2 cellular contexts compared by ENCODE assay signal in the genomic region with DNA sequence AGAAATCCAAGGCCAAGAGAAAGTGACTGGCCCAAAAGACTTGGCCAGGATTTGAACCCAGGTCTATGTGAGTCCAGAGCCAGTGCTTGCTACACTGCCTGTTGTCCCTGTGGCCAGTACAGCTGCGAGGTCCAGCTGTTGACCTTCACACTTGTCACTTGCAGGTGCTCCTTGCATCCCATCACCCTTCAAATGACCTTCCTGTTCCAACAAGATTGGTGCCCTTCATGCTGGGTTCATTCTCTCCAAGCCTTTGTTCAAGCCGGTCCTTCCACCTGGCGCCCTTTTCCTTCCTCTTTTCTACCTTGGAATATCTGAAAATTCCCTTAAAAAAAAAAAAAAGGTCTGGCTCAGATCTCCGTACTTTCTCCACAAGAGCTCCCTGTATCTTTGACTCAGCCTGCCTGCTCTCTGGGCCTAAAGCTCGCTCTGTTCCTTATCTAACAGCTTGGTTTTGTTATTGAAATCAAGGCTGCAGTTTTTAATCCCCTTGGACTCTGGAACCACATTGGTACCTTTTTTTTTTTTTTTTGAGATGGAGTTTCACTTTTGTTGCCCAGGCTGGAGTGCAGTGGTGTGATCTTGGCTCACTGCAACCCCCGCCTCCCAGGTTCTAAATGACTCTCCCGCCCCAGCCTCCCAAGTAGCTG.
TF ChIP-seq lines count a peak whose summit lies in the region.

No MANE protein-coding gene starts in this region.

TF ChIP-seq in IMR-90, 13 proteins besides CTCF, POLR2A, EP300 and RAD21:
- TF ChIP-seq MAZ (IDR thresholded peaks at IDR 0.05; ENCODE audit: borderline replicate concordance, low read depth, low read length) = no peak
- no peak for TF ChIP-seq SMC3 (IDR thresholded peaks at IDR 0.05; ENCODE audit: low read depth, low read length)
- TF ChIP-seq BHLHE40 (IDR thresholded peaks at IDR 0.05; ENCODE audit: low read depth, low read length) = no peak
- TF ChIP-seq CEBPB (IDR thresholded peaks at IDR 0.05; ENCODE audit: low read depth, low read length) = no peak
- no peak for TF ChIP-seq MAFK (IDR thresholded peaks at IDR 0.05; ENCODE audit: low read depth, low read length)
- no peak for TF ChIP-seq USF2 (IDR thresholded peaks at IDR 0.05; ENCODE audit: low read depth, low read length)
- TF ChIP-seq CHD1 (IDR thresholded peaks at IDR 0.05; ENCODE audit: low read depth, low read length) = no peak
- TF ChIP-seq, protein P1, sequence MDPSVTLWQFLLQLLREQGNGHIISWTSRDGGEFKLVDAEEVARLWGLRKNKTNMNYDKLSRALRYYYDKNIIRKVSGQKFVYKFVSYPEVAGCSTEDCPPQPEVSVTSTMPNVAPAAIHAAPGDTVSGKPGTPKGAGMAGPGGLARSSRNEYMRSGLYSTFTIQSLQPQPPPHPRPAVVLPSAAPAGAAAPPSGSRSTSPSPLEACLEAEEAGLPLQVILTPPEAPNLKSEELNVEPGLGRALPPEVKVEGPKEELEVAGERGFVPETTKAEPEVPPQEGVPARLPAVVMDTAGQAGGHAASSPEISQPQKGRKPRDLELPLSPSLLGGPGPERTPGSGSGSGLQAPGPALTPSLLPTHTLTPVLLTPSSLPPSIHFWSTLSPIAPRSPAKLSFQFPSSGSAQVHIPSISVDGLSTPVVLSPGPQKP (IDR thresholded peaks at IDR 0.05; ENCODE audit: borderline replicate concordance, low read depth, low read length) = no peak
- no peak for TF ChIP-seq RFX5 (IDR thresholded peaks at IDR 0.05; ENCODE audit: low read depth, low read length)
- no peak for TF ChIP-seq MXI1 (IDR thresholded peaks at IDR 0.05; ENCODE audit: borderline replicate concordance, low read depth, low read length)
- TF ChIP-seq NFE2L2 (IDR thresholded peaks at IDR 0.05; ENCODE audit: low read depth, low read length) = no peak
- TF ChIP-seq FOS (IDR thresholded peaks at IDR 0.05; ENCODE audit: low read depth, low read length) = no peak
- TF ChIP-seq RCOR1 (IDR thresholded peaks at IDR 0.05; ENCODE audit: insufficient replicate concordance, low read length) = no peak

TF ChIP-seq in H1, 55 proteins besides CTCF, POLR2A, EP300 and RAD21:
- TF ChIP-seq CHD7 (IDR thresholded peaks at IDR 0.05; ENCODE audit: insufficient replicate concordance, low read length) (no peak), BRCA1 (IDR thresholded peaks at IDR 0.05; ENCODE audit: low read depth, low read length) (no peak), RNF2 (IDR thresholded peaks at IDR 0.05; ENCODE audit: borderline replicate concordance, low read depth, low read length, missing control alignments, poor library complexity, severe bottlenecking) (no peak), TCF12 (IDR thresholded peaks at IDR 0.05; ENCODE audit: low read depth, low read length) (no peak), CBX8 (IDR thresholded peaks at IDR 0.05; ENCODE audit: borderline replicate concordance, low read depth, low read length) (no peak), NRF1 (IDR thresholded peaks at IDR 0.05; ENCODE audit: low read depth, low read length) (no peak), HDAC2 (IDR thresholded peaks at IDR 0.05; ENCODE audit: borderline replicate concordance in 1 of 2, low read depth in 2 of 2, low read length in 2 of 2) (no peak), ZNF274 (IDR thresholded peaks at IDR 0.05; ENCODE audit: borderline replicate concordance, extremely low read depth, low read length) (no peak), SUZ12 (IDR thresholded peaks at IDR 0.05; ENCODE audit: low read length) (no peak), CREB1 (IDR thresholded peaks at IDR 0.05) (no peak), BACH1 (IDR thresholded peaks at IDR 0.05; ENCODE audit: low read length) (no peak)
